In genomic region chr17:62057696-62058095, GRCh38 we compare ENCODE assay signal across 19 cellular contexts. TPM values are rescaled to one million over a fixed set of nuclear protein-coding genes. Genes with fewer than 3 reads are reported as not detected.
A peak's percentile ranks its signal among the peaks of the same experiment; 100 is the strongest.
DNase-seq lines count a peak whose midpoint lies in the region; FAIRE-seq and TF ChIP-seq lines count a peak whose summit lies in the region.
"Had no signal": no experiment of that assay in that cellular context is flagged by ENCODE, and none has a peak within 500 bp of the region (broad histone marks: within the 10 kb centered on the region; RNA-seq: fewer than 3 reads in every experiment).

No MANE protein-coding gene starts in this region.

- POLR2A ChIA-PET in HEK293 (lab: Yijun Ruan, JAX) (no interaction called here), RWPE1 (lab: Yijun Ruan, JAX; ENCODE audit: low non-redundant PET) (no interaction called here)

- FAIRE-seq in astrocyte (lab: Jason Lieb, UNC), result no peak
- FAIRE-seq: GM12892, GM19239 had no signal

- no peak overlapping the region for H3K9ac ChIP-seq in astrocyte (ENCODE audit: low read length)
- H3K9ac ChIP-seq in skeletal muscle satellite cell (ENCODE audit: low read depth, low read length), result peak overlapping the region; percentile 46

- peaks cover 57% of the 10 kb centered on the region for H3K4me1 ChIP-seq in HEK293 (ENCODE audit: control insufficient read depth, insufficient read depth, low read length)
- peaks cover 6% of the 10 kb centered on the region for H3K4me1 ChIP-seq in astrocyte (ENCODE audit: insufficient read depth, low read length)
- H3K4me1 ChIP-seq in skeletal muscle satellite cell (ENCODE audit: control insufficient read depth, insufficient read depth, low read length), result peaks cover 31% of the 10 kb centered on the region

- CTCF ChIA-PET in HEK293 (lab: Yijun Ruan, JAX) (interaction anchor here (1.0 kb wide), 1 partner anchor 8 kb away, joined by 5 read pairs; no protein-coding TSS in a partner anchor), RWPE1 (lab: Yijun Ruan, JAX) (no interaction called here)

- no peaks in the 10 kb centered on the region for H3K27me3 Mint-ChIP-seq in astrocyte (ENCODE audit: low read depth, unreplicated experiment)
- peaks cover 9% of the 10 kb centered on the region for H3K27me3 Mint-ChIP-seq in glutamatergic neuron (ENCODE audit: unreplicated experiment)
- H3K27me3 Mint-ChIP-seq: naive thymus-derived CD4-positive, alpha-beta T cell had no signal

- H4K20me1 ChIP-seq in astrocyte (ENCODE audit: insufficient read depth, low read length), result peaks cover 98% of the 10 kb centered on the region

- TF ChIP-seq CTCF in HEK293 (tag by site-specific recombination; IDR thresholded peaks at IDR 0.05) (no peak), astrocyte (IDR thresholded peaks at IDR 0.05; ENCODE audit: insufficient read depth, low read depth, low read length) (no peak), glutamatergic neuron (IDR thresholded peaks at IDR 0.05; ENCODE audit: partially characterized antibody, unreplicated experiment) (no peak), RWPE1 (conservative IDR thresholded peaks at IDR 0.05; ENCODE audit: low read depth) (no peak)

- H3K79me2 ChIP-seq in astrocyte (ENCODE audit: insufficient read depth, low read length), result peaks cover 100% of the 10 kb centered on the region

- H3K4me2 ChIP-seq in astrocyte (ENCODE audit: low read length) (no peak overlapping the region), skeletal muscle satellite cell (ENCODE audit: low read length) (peak overlapping the region; percentile 19)

- H3K4me3 Mint-ChIP-seq in astrocyte (ENCODE audit: unreplicated experiment) (no peak overlapping the region), glutamatergic neuron (ENCODE audit: unreplicated experiment) (peak overlapping the region; percentile 89)

- peaks cover 27% of the 10 kb centered on the region for H3K4me1 Mint-ChIP-seq in astrocyte (ENCODE audit: low read depth, unreplicated experiment)
- peaks cover 46% of the 10 kb centered on the region for H3K4me1 Mint-ChIP-seq in glutamatergic neuron (ENCODE audit: low read depth, unreplicated experiment)

- no peak overlapping the region for H2AFZ ChIP-seq in astrocyte (ENCODE audit: low read depth, low read length)

- H3K9me3 Mint-ChIP-seq in astrocyte (ENCODE audit: unreplicated experiment) (no peaks in the 10 kb centered on the region), glutamatergic neuron (ENCODE audit: unreplicated experiment) (peaks cover 6% of the 10 kb centered on the region)
- H3K9me3 Mint-ChIP-seq: naive thymus-derived CD4-positive, alpha-beta T cell had no signal

- H3K9me3 ChIP-seq in HEK293 (ENCODE audit: control insufficient read depth, insufficient read depth, low read depth, low read length) (no peaks in the 10 kb centered on the region), astrocyte (ENCODE audit: insufficient read depth, low read depth, low read length) (no peaks in the 10 kb centered on the region), skeletal muscle satellite cell (replicated peaks; ENCODE audit: low read length) (no peaks in the 10 kb centered on the region)
- H3K9me3 ChIP-seq: adrenal gland, upper lobe of left lung had no signal

- H3K36me3 ChIP-seq in HEK293 (ENCODE audit: control insufficient read depth in 2 of 2, insufficient read depth in 1 of 2, low read length in 2 of 2) (peaks cover 40 to 50% of the 10 kb centered on the region in 2 experiments), astrocyte (ENCODE audit: insufficient read depth, low read length) (peaks cover 11% of the 10 kb centered on the region), skeletal muscle satellite cell (ENCODE audit: insufficient read depth, low read length) (peaks cover 34% of the 10 kb centered on the region)

- peak; percentile 4 for DNase-seq in astrocyte (ENCODE audit: low read depth)
- DNase-seq in glutamatergic neuron, result no peak
- DNase-seq in stimulated activated CD4-positive, alpha-beta T cell treated with anti-CD3 and anti-CD28 coated beads, Interleukin-12 subunit alpha, Interleukin-12 subunit beta, amount 100 ng/mL, for 4 hours, result no peak
- DNase-seq in RWPE1 (ENCODE audit: low spot score), result no peak
- DNase-seq in HuH-7.5 (ENCODE audit: low spot score), result no peak
- DNase-seq: activated CD4-positive, alpha-beta T cell treated with anti-CD3 and anti-CD28 coated beads for 4 hours; adrenal gland; DMS79; kidney glomerular epithelial cell; mammary epithelial cell; naive thymus-derived CD4-positive, alpha-beta T cell; NCI-H526; upper lobe of left lung had no signal

- H3K27me3 ChIP-seq in astrocyte (ENCODE audit: insufficient read depth, low read length) (no peaks in the 10 kb centered on the region), skeletal muscle satellite cell (ENCODE audit: control insufficient read depth, insufficient read depth, low read length) (no peaks in the 10 kb centered on the region)
- H3K27me3 ChIP-seq: adrenal gland, cardiac muscle cell, upper lobe of left lung had no signal

- H3K36me3 Mint-ChIP-seq in astrocyte (ENCODE audit: low read depth, unreplicated experiment), result peaks cover under 1% of the 10 kb centered on the region
- no peaks in the 10 kb centered on the region for H3K36me3 Mint-ChIP-seq in glutamatergic neuron (ENCODE audit: unreplicated experiment)

- H3K27ac Mint-ChIP-seq in astrocyte (ENCODE audit: unreplicated experiment), result no peak overlapping the region
- peak overlapping the region; percentile 83 for H3K27ac Mint-ChIP-seq in glutamatergic neuron (ENCODE audit: unreplicated experiment)

- no peak overlapping the region for H3K4me3 ChIP-seq in HEK293 (ENCODE audit: low read depth, low read length)
- H3K4me3 ChIP-seq in astrocyte (ENCODE audit: insufficient read depth, low read depth, low read length), result no peak overlapping the region
- no peak overlapping the region for H3K4me3 ChIP-seq in skeletal muscle satellite cell (ENCODE audit: low read length)
- H3K4me3 ChIP-seq: adrenal gland, cardiac muscle cell, skin epidermis, upper lobe of left lung had no signal

- no peak overlapping the region for H3K27ac ChIP-seq in HEK293 (ENCODE audit: extremely low read depth, low read depth, low read length)
- H3K27ac ChIP-seq in astrocyte (ENCODE audit: low read depth, low read length), result no peak overlapping the region
- H3K27ac ChIP-seq in RWPE1, result no peak overlapping the region
- H3K27ac ChIP-seq: adrenal gland, cardiac muscle cell, skin epidermis, upper lobe of left lung had no signal

TF ChIP-seq in HEK293, 187 proteins besides CTCF, POLR2A, EP300 and RAD21:
- TF ChIP-seq SCRT2 (tag by site-specific recombination; IDR thresholded peaks at IDR 0.05), result no peak
- TF ChIP-seq, protein P1, sequence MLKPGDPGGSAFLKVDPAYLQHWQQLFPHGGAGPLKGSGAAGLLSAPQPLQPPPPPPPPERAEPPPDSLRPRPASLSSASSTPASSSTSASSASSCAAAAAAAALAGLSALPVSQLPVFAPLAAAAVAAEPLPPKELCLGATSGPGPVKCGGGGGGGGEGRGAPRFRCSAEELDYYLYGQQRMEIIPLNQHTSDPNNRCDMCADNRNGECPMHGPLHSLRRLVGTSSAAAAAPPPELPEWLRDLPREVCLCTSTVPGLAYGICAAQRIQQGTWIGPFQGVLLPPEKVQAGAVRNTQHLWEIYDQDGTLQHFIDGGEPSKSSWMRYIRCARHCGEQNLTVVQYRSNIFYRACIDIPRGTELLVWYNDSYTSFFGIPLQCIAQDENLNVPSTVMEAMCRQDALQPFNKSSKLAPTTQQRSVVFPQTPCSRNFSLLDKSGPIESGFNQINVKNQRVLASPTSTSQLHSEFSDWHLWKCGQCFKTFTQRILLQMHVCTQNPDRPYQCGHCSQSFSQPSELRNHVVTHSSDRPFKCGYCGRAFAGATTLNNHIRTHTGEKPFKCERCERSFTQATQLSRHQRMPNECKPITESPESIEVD (tag by site-specific recombination; IDR thresholded peaks at IDR 0.05), result peak; percentile 72; the same call in 1 of the 2 replicates
- no peak for TF ChIP-seq ZNF473 (tag by site-specific recombination; IDR thresholded peaks at IDR 0.05)
- TF ChIP-seq GLIS1 (tag by site-specific recombination; IDR thresholded peaks at IDR 0.05), result no peak

RNA-seq across cellular contexts. Expression of gene MED13, which starts 7.4 kb away (rescaled TPM):
- total RNA-seq in astrocyte, result 49.3 and 55.0 TPM in 2 replicates
- 130 TPM for total RNA-seq in glutamatergic neuron (ENCODE audit: unreplicated experiment)
- total RNA-seq in skeletal muscle satellite cell (2012; rRNA removed), result 30.4 and 33.6 TPM in 2 replicates
